Comparison of ENCODE assay signal across 18 cellular contexts in the genomic region with DNA sequence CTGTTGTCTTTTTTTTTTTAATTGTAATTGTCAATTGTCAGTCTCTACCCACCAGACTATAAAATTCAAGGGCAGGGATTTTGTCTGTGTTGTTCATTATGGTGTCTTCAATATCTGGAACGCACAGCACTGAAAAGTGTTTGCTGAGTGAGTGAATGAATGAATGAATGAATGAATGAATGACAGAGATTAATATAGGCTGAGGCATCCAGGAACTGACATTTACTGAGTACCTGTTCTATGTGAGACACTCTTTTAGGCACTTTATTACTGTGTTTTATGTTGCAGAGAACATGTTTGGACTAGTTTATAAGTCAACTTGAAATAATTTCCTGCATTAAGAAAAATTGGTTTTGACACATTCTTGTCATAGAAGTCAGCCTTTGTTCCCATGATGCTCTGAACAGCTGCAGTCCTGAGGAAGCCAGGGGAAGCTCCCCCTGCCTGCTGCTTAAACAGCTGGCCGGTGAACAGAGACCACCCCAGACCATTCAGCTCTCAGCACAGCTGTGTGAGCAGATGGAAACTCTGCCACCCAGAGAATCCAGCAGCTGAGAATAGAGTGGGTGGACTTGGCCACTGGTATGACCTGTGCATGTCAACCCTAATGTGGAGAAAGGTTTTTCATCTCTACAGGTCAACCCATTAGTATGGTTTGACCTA.
DNase-seq lines count a peak whose midpoint lies in the region; ATAC-seq and TF ChIP-seq lines count a peak whose summit lies in the region.
"Had no signal": no experiment of that assay in that cellular context is flagged by ENCODE, and none has a peak within 500 bp of the region (broad histone marks: within the 10 kb centered on the region; RNA-seq: fewer than 3 reads in every experiment).

No MANE protein-coding gene starts in this region.

- no peak overlapping the region for H3K4me3 ChIP-seq in sigmoid colon
- H3K4me3 ChIP-seq in H7 (ENCODE audit: insufficient read depth, low read depth, low read length): no peak overlapping the region
- H3K4me3 ChIP-seq: skin epidermis, testis had no signal

- H3K27ac ChIP-seq in sigmoid colon: no peak overlapping the region
- H3K27ac ChIP-seq: parathyroid adenoma, skin epidermis, testis had no signal

- H3K36me3 Mint-ChIP-seq in activated naive CD4-positive, alpha-beta T cell treated with anti-CD3 and anti-CD28 coated beads, Interleukin-2, amount 50 U/mL, for 72 hours: peaks cover 0 to 21% of the 10 kb centered on the region in 2 donors

- TF ChIP-seq CTCF in sigmoid colon (IDR thresholded peaks at IDR 0.05): no peak

- H3K36me3 ChIP-seq in sigmoid colon (no peaks in the 10 kb centered on the region), H7 (replicated peaks; ENCODE audit: control insufficient read depth, insufficient read depth, low read length) (no peaks in the 10 kb centered on the region)

- peak; percentile 43 to 47 for ATAC-seq in activated naive CD4-positive, alpha-beta T cell treated with anti-CD3 and anti-CD28 coated beads, Interleukin-2, amount 50 U/mL, for 72 hours

- no peak for DNase-seq in activated naive CD4-positive, alpha-beta T cell treated with anti-CD3 and anti-CD28 coated beads, Interleukin-2, amount 50 U/mL, for 72 hours (ENCODE audit: low spot score in 2 of 2)
- no peak for DNase-seq in activated naive CD4-positive, alpha-beta T cell (lab: John Stamatoyannopoulos, UW)
- DNase-seq in LHCN-M2 (ENCODE audit: low read depth) (peak; percentile 98), dermis blood vessel endothelial cell (peak; percentile 23), sigmoid colon (peak; percentile 12), LoVo (ENCODE audit: low spot score) (no peak), H7 (no peak)
- no peak for DNase-seq in NK-92 treated with Interleukin-12 subunit alpha and Interleukin-12 subunit beta, amount 100 ng/mL, for 24 hours (lab: John Stamatoyannopoulos, UW)
- DNase-seq: activated T-cell treated with anti-CD3 and anti-CD28 coated beads, Interleukin-2, amount 50 U/mL, for 48 hours; KG1; NCI-H1092 treated with DMSO at 0.1 percent for 48 hours; NCI-H2107; NCI-H526; OCI-M1; stimulated activated CD4-positive, alpha-beta T cell treated with anti-CD3 and anti-CD28 coated beads, Interleukin-4, amount 100 ng/mL, for 4 hours; testis had no signal

- H3K9me3 Mint-ChIP-seq in activated naive CD4-positive, alpha-beta T cell treated with anti-CD3 and anti-CD28 coated beads, Interleukin-2, amount 50 U/mL, for 72 hours: no peaks in the 10 kb centered on the region

- H3K4me1 ChIP-seq in sigmoid colon: peaks cover 0 to 18% (median 14%) of the 10 kb centered on the region in 4 donors
- H3K4me1 ChIP-seq: parathyroid adenoma had no signal

- H3K27ac Mint-ChIP-seq in activated naive CD4-positive, alpha-beta T cell treated with anti-CD3 and anti-CD28 coated beads, Interleukin-2, amount 50 U/mL, for 72 hours: peak overlapping the region; percentile 55 to 72

- no peak for TF ChIP-seq POLR2A in sigmoid colon (IDR thresholded peaks at IDR 0.05)

- intact Hi-C loops in sigmoid colon (cut with DNase I): no loop called here

- H3K27me3 ChIP-seq in sigmoid colon: peaks cover 0 to 4% (median 0%) of the 10 kb centered on the region in 3 donors
- no peaks in the 10 kb centered on the region for H3K27me3 ChIP-seq in H7 (ENCODE audit: control insufficient read depth, insufficient read depth, low read length)
- H3K27me3 ChIP-seq: testis had no signal

- TF ChIP-seq EP300 in sigmoid colon (IDR thresholded peaks at IDR 0.05): no peak

- no peaks in the 10 kb centered on the region for H3K9me3 ChIP-seq in sigmoid colon
- H3K9me3 ChIP-seq: testis had no signal

- 71 to 86% methylated on average over 2 of the region's 2 CpGs for WGBS in sigmoid colon, 2 donors

Comparison
In these comparisons a context has a peak if more than half of its experiments do, and no peak if none do; other contexts are left out.
1. DNase-seq: peak in LHCN-M2 (single experiment), dermis blood vessel endothelial cell (single experiment) and sigmoid colon (single experiment); none in activated naive CD4-positive, alpha-beta T cell treated with anti-CD3 and anti-CD28 coated beads, Interleukin-2, amount 50 U/mL, for 72 hours (0 of 2), activated naive CD4-positive, alpha-beta T cell (0 of 4), LoVo (single experiment), NK-92 treated with Interleukin-12 subunit alpha and Interleukin-12 subunit beta, amount 100 ng/mL, for 24 hours (single experiment) and H7 (single experiment).